In the genomic region with DNA sequence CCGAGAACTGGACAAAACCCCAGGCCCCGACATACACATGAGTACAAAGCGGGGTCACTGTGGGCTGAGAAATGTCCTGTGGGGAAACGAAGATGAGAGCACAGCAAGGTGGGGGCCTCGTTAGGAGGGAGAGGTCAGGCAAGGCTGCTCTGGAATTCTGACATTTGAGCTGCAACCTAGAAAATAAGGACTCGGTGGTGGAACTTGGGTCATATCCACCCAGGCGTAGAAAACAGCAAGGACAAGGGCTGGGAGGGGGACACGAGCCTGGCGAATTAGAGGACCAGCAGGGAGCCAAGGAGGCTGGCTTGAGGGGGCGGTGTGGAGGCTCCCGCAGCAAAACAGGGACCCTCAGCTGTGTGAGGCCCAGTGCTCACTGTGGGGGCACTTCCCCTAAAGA, we compare ENCODE assay signal across 28 cellular contexts. TPM values are rescaled to one million over a fixed set of nuclear protein-coding genes. Genes with fewer than 3 reads are reported as not detected.
"Had no signal": no experiment of that assay in that cellular context is flagged by ENCODE, and none has a peak within 500 bp of the region (broad histone marks: within the 10 kb centered on the region; RNA-seq: fewer than 3 reads in every experiment).

No MANE protein-coding gene starts in this region.

- ATAC-seq: effector memory CD8-positive, alpha-beta T cell; heart left ventricle; left colon; lower lobe of right lung; naive thymus-derived CD8-positive, alpha-beta T cell; sciatic nerve; stimulated activated memory B cell treated with anti-CD40 and anti-IgM and Interleukin-4, amounts not matched to agents 10 μg/mL and 1 μg/mL and 100 μg/mL, for 72 hours had no signal

- H3K9me3 Mint-ChIP-seq: activated naive CD8-positive, alpha-beta T cell treated with anti-CD3 and anti-CD28 coated beads for 36 hours; effector memory CD8-positive, alpha-beta T cell; naive thymus-derived CD8-positive, alpha-beta T cell; stimulated activated memory B cell treated with anti-CD40 and anti-IgM and Interleukin-4, amounts not matched to agents 10 μg/mL and 1 μg/mL and 100 μg/mL, for 72 hours; T-helper 2 cell treated with Interferon-gamma antibody and Interleukin-4, amounts not matched to agents 5 μg/mL and 100 μg/mL, for 36 hours had no signal

- H3K27ac ChIP-seq: brain microvascular endothelial cell, lower lobe of right lung had no signal

- H3K36me3 ChIP-seq: brain microvascular endothelial cell, heart left ventricle, lower lobe of right lung, stomach, transverse colon had no signal

- H3K4me1 Mint-ChIP-seq: activated naive CD8-positive, alpha-beta T cell treated with anti-CD3 and anti-CD28 coated beads for 36 hours; immature natural killer cell; naive thymus-derived CD8-positive, alpha-beta T cell had no signal

- H3K4me3 Mint-ChIP-seq: activated naive CD8-positive, alpha-beta T cell treated with anti-CD3 and anti-CD28 coated beads for 36 hours; effector memory CD8-positive, alpha-beta T cell; immature natural killer cell; naive thymus-derived CD8-positive, alpha-beta T cell; stimulated activated memory B cell treated with anti-CD40 and anti-IgM and Interleukin-4, amounts not matched to agents 10 μg/mL and 1 μg/mL and 100 μg/mL, for 72 hours; T-helper 2 cell treated with Interferon-gamma antibody and Interleukin-4, amounts not matched to agents 5 μg/mL and 100 μg/mL, for 36 hours had no signal

- DNase-seq: activated CD4-positive, alpha-beta T cell treated with anti-CD3 and anti-CD28 coated beads for 4 hours; activated CD4-positive, alpha-beta T cell treated with anti-CD3 and anti-CD28 coated beads, Interleukin-2, amount 50 U/mL, for 4 hours; activated effector memory CD4-positive, alpha-beta T cell treated with Interleukin-2 at 50 U/mL for 16 hours; activated naive CD4-positive, alpha-beta T cell treated with Interleukin-2 at 50 U/mL for 16 hours; activated naive CD8-positive, alpha-beta T cell treated with anti-CD3 and anti-CD28 coated beads for 36 hours; activated T-cell treated with anti-CD3 and anti-CD28 coated beads for 4 hours; amniotic stem cell; brain microvascular endothelial cell; cortex of kidney; effector memory CD8-positive, alpha-beta T cell; erythroblast; foreskin fibroblast; heart left ventricle; hypothalamus; immature natural killer cell; kidney; left colon; lower lobe of right lung; mesenchymal stem cell; naive thymus-derived CD8-positive, alpha-beta T cell; small intestine; stimulated activated CD4-positive, alpha-beta T cell treated with anti-CD3 and anti-CD28 coated beads, Interleukin-4, amount 100 ng/mL, for 24 hours; stomach; T-helper 1 cell; transverse colon had no signal

- H3K27me3 Mint-ChIP-seq: activated naive CD8-positive, alpha-beta T cell treated with anti-CD3 and anti-CD28 coated beads for 36 hours; naive thymus-derived CD8-positive, alpha-beta T cell had no signal

- H3K27ac Mint-ChIP-seq: activated naive CD8-positive, alpha-beta T cell treated with anti-CD3 and anti-CD28 coated beads for 36 hours; effector memory CD8-positive, alpha-beta T cell; immature natural killer cell; stimulated activated memory B cell treated with anti-CD40 and anti-IgM and Interleukin-4, amounts not matched to agents 10 μg/mL and 1 μg/mL and 100 μg/mL, for 72 hours; T-helper 2 cell treated with Interferon-gamma antibody and Interleukin-4, amounts not matched to agents 5 μg/mL and 100 μg/mL, for 36 hours had no signal

- H3K27me3 ChIP-seq: brain microvascular endothelial cell, heart left ventricle, stomach, transverse colon had no signal

- H3K4me3 ChIP-seq: heart left ventricle, lower lobe of right lung, stomach, transverse colon had no signal

- H3K9me3 ChIP-seq: heart left ventricle, lower lobe of right lung, stomach, transverse colon had no signal

- H3K36me3 Mint-ChIP-seq: activated naive CD8-positive, alpha-beta T cell treated with anti-CD3 and anti-CD28 coated beads for 36 hours; immature natural killer cell; naive thymus-derived CD8-positive, alpha-beta T cell; stimulated activated memory B cell treated with anti-CD40 and anti-IgM and Interleukin-4, amounts not matched to agents 10 μg/mL and 1 μg/mL and 100 μg/mL, for 72 hours had no signal

RNA-seq across cellular contexts. Expression of a gene that starts 32.8 kb away (rescaled TPM):
- total RNA-seq: naive thymus-derived CD8-positive, alpha-beta T cell had no signal
